ENCODE assay signal across 23 cellular contexts in genomic region chr17:64255764-64256163, GRCh38. TPM values are rescaled to one million over a fixed set of nuclear protein-coding genes. Genes with fewer than 3 reads are reported as not detected.
DNase-seq lines count a peak whose midpoint lies in the region; ATAC-seq and TF ChIP-seq lines count a peak whose summit lies in the region.
"Had no signal": no experiment of that assay in that cellular context is flagged by ENCODE, and none has a peak within 500 bp of the region (broad histone marks: within the 10 kb centered on the region; RNA-seq: fewer than 3 reads in every experiment).

No MANE protein-coding gene starts in this region.

- peak overlapping the region; percentile 19 for H3K27ac Mint-ChIP-seq in osteocyte (ENCODE audit: unreplicated experiment)
- H3K27ac Mint-ChIP-seq: B cell, HFFc6 had no signal

- no peak overlapping the region for H2BK5ac ChIP-seq in IMR-90 (ENCODE audit: low read depth, low read length, poor library complexity, severe bottlenecking)

- H2BK20ac ChIP-seq in IMR-90 (ENCODE audit: low read depth, low read length), result no peak overlapping the region

- H3K9me3 ChIP-seq in IMR-90 (ENCODE audit: control insufficient read depth, insufficient read depth, low read length), result no peaks in the 10 kb centered on the region

- H4K91ac ChIP-seq in IMR-90 (ENCODE audit: insufficient read depth, low read depth, low read length), result no peak overlapping the region

- H3K18ac ChIP-seq in IMR-90 (ENCODE audit: low read depth, low read length), result no peak overlapping the region

- no peaks in the 10 kb centered on the region for H3K36me3 ChIP-seq in IMR-90 (ENCODE audit: control insufficient read depth, insufficient read depth, low read length)

- H3K27me3 Mint-ChIP-seq in osteocyte (ENCODE audit: unreplicated experiment), result no peaks in the 10 kb centered on the region
- H3K27me3 Mint-ChIP-seq: B cell had no signal

- CTCF ChIA-PET in IMR-90 (lab: Yijun Ruan, JAX), result no interaction called here

- H3K27ac ChIP-seq in C4-2B (peak overlapping the region; percentile 23), IMR-90 (ENCODE audit: insufficient read depth, low read length) (no peak overlapping the region), coronary artery (peak overlapping the region; percentile 18 to 57)
- H3K27ac ChIP-seq: HL-60 had no signal

- H3K4me3 ChIP-seq in IMR-90 (ENCODE audit: insufficient read depth, low read depth, low read length) (no peak overlapping the region), coronary artery (no peak overlapping the region)
- H3K4me3 ChIP-seq: GM12878, GM23248 had no signal

- TF ChIP-seq CTCF in C4-2B (conservative IDR thresholded peaks at IDR 0.05), result no peak
- TF ChIP-seq CTCF in IMR-90 (conservative IDR thresholded peaks at IDR 0.05; ENCODE audit: low read depth, low read length), result no peak
- TF ChIP-seq CTCF in coronary artery (IDR thresholded peaks at IDR 0.05), result no peak
- no peak for TF ChIP-seq CTCF in osteocyte (IDR thresholded peaks at IDR 0.05)

- TF ChIP-seq POLR2A in IMR-90 (IDR thresholded peaks at IDR 0.05; ENCODE audit: low read depth, low read length), result no peak

- no peak overlapping the region for H3K56ac ChIP-seq in IMR-90 (ENCODE audit: extremely low read depth, insufficient read depth, low read length)

- no peak overlapping the region for H3K23ac ChIP-seq in IMR-90 (ENCODE audit: low read depth, low read length)

- H3K14ac ChIP-seq in IMR-90 (replicated peaks; ENCODE audit: low read depth, low read length), result no peak overlapping the region

- H2AK9ac ChIP-seq in IMR-90 (replicated peaks; ENCODE audit: low read depth, low read length, poor library complexity), result no peak overlapping the region

- no peak overlapping the region for H2AFZ ChIP-seq in IMR-90 (replicated peaks; ENCODE audit: low read length, poor library complexity)
- H2AFZ ChIP-seq: GM23248 had no signal

- no peak overlapping the region for H4K8ac ChIP-seq in IMR-90 (ENCODE audit: low read depth in 2 of 2, low read length in 2 of 2)

- no peak for DNase-seq in IMR-90
- no peak for DNase-seq in coronary artery (ENCODE audit: low spot score)
- no peak for DNase-seq in osteocyte (ENCODE audit: extremely low spot score, unreplicated experiment)
- DNase-seq in mucosa of gallbladder (ENCODE audit: low spot score), result no peak
- no peak for DNase-seq in cerebellar cortex (ENCODE audit: low spot score)
- DNase-seq: DND-41, GM23248, H9, HFFc6, KG1, NCI-H1092, NCI-H1436, NCI-H2081, NCI-H2171, NCI-H345, NCI-H526 treated with DMSO at 0.1 percent for 48 hours had no signal

- no peak overlapping the region for H3K4me3 Mint-ChIP-seq in osteocyte (ENCODE audit: unreplicated experiment)
- H3K4me3 Mint-ChIP-seq: B cell, H9, HFFc6 had no signal

- H3K36me3 Mint-ChIP-seq in osteocyte (ENCODE audit: unreplicated experiment), result no peaks in the 10 kb centered on the region

- no peak overlapping the region for H3K4ac ChIP-seq in IMR-90 (ENCODE audit: low read depth, low read length)

- H3K4me1 ChIP-seq in IMR-90 (ENCODE audit: control insufficient read depth, insufficient read depth, low read length), result peaks cover 3% of the 10 kb centered on the region; the same call in 1 of the 2 replicates

- H3K79me1 ChIP-seq in IMR-90 (ENCODE audit: low read depth in 1 of 2, low read length in 2 of 2), result peaks cover 61 to 62% of the 10 kb centered on the region in 2 experiments

- peaks cover 8% of the 10 kb centered on the region for H4K20me1 ChIP-seq in IMR-90 (ENCODE audit: insufficient read depth, low read length)

- in situ Hi-C loops in IMR-90 (cut with MboI; ENCODE audit: low sequenced_read_pairs), result no loop called here

- POLR2A ChIA-PET in IMR-90 (lab: Charles Lee; ENCODE audit: unreplicated experiment), result no interaction called here

- no peak overlapping the region for H4K5ac ChIP-seq in IMR-90 (ENCODE audit: low read depth, low read length)

- H2AK5ac ChIP-seq in IMR-90 (ENCODE audit: low read depth, low read length), result peak overlapping the region; percentile 24; the same call in 1 of the 2 replicates

- no peak overlapping the region for H2BK15ac ChIP-seq in IMR-90 (ENCODE audit: low read depth, low read length)

- H3K4me2 ChIP-seq in IMR-90 (ENCODE audit: low read depth, low read length), result no peak overlapping the region

- TF ChIP-seq RAD21 in IMR-90 (IDR thresholded peaks at IDR 0.05; ENCODE audit: low read length), result no peak

- 100% methylated on average over 5 of the region's 6 CpGs; no CpG with 5 or more reads in 1 of the 2 experiments for WGBS in IMR-90 (ENCODE audit: extremely low coverage in 2 of 2, insufficient read length in 1 of 2), 2 experiments

- dilution Hi-C loops in IMR-90 (cut with HindIII; ENCODE audit: low sequenced_read_pairs, unreplicated experiment), result no loop called here

- no peak for ATAC-seq in IMR-90 (ENCODE audit: low read depth)
- no peak for ATAC-seq in HG03196 (IDR thresholded peaks at IDR 0.05; ENCODE audit: unreplicated experiment)
- ATAC-seq: GM12878, Panc1, SK-N-SH treated with all-trans-retinoic acid at 6 μM for 48 hours had no signal

- H3K9me3 Mint-ChIP-seq in osteocyte (ENCODE audit: unreplicated experiment), result no peaks in the 10 kb centered on the region
- H3K9me3 Mint-ChIP-seq: H9, HFFc6 had no signal

- H3K9ac ChIP-seq in IMR-90 (ENCODE audit: low read depth, low read length), result no peak overlapping the region

- H3K27me3 ChIP-seq in IMR-90 (ENCODE audit: control insufficient read depth, insufficient read depth, low read length), result no peaks in the 10 kb centered on the region

- no peak overlapping the region for H2BK120ac ChIP-seq in IMR-90 (ENCODE audit: low read depth, low read length)

- BruUV-seq in IMR-90 (replicated peaks; lab: Mats Ljungman, UMichigan), result no TSS peak

- peaks cover 43% of the 10 kb centered on the region for H3K4me1 Mint-ChIP-seq in osteocyte (ENCODE audit: unreplicated experiment)

- intact Hi-C loops in IMR-90 (cut with micrococcal nuclease), result no loop called here

- H3K9me1 ChIP-seq in IMR-90 (ENCODE audit: insufficient read depth, low read length), result 0 out of 2 replicates have a peak, but pooled peaks cover 3% of the 10 kb centered on the region

TF ChIP-seq in IMR-90, 13 proteins besides CTCF, POLR2A, EP300 and RAD21:
- TF ChIP-seq NFE2L2 (IDR thresholded peaks at IDR 0.05; ENCODE audit: low read depth, low read length) (no peak), ELK1 (IDR thresholded peaks at IDR 0.05; ENCODE audit: borderline replicate concordance, low read depth, low read length) (no peak), RCOR1 (IDR thresholded peaks at IDR 0.05; ENCODE audit: insufficient replicate concordance, low read length) (no peak), RFX5 (IDR thresholded peaks at IDR 0.05; ENCODE audit: low read depth, low read length) (no peak), CHD1 (IDR thresholded peaks at IDR 0.05; ENCODE audit: low read depth, low read length) (no peak), BHLHE40 (IDR thresholded peaks at IDR 0.05; ENCODE audit: low read depth, low read length) (no peak), USF2 (IDR thresholded peaks at IDR 0.05; ENCODE audit: low read depth, low read length) (no peak), FOS (IDR thresholded peaks at IDR 0.05; ENCODE audit: low read depth, low read length) (no peak), CEBPB (IDR thresholded peaks at IDR 0.05; ENCODE audit: low read depth, low read length) (no peak)

RNA-seq across cellular contexts. Expression of gene TEX2, which starts 7.3 kb away (rescaled TPM):
- total RNA-seq in IMR-90 (2012; rRNA removed) (21.9 and 24.4 TPM in 2 replicates), osteocyte (72.0 and 73.5 TPM in 2 replicates), mucosa of gallbladder (74.9 TPM)
- polyA plus RNA-seq in IMR-90 (2012; rRNA removed), result 17.1 and 18.2 TPM in 2 replicates
- 9.4 and 10.0 TPM in 2 replicates for polyA plus RNA-seq in IMR-90 (2012; cell fraction: cytosol; rRNA removed)
- 6.9 and 17.6 TPM in 2 replicates for polyA plus RNA-seq in IMR-90 (2012; cell fraction: nucleus; rRNA removed; ENCODE audit: low replicate concordance)
